Comparison of ENCODE assay signal across 30 cellular contexts in the genomic region with DNA sequence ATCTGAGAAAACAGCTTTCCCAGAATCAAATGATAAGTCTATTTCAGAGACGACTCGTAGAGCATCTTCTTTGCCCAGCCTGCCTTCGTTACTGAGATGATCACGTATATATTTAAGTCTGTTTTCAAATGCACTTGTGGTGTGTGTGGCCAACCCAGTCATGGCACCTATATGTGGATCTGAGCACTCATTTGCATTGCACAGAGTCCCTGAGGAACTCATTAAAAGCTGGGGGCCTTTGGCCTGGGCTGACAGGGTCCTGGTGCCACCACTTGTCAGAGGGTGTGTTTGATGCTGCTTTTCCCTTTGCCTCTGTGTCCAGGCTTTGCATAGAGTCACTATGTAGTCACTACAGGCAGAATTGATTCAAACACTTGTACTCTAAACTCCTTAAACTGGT. TPM values are rescaled to one million over a fixed set of nuclear protein-coding genes. Genes with fewer than 3 reads are reported as not detected.
"Had no signal": no experiment of that assay in that cellular context is flagged by ENCODE, and none has a peak within 500 bp of the region (broad histone marks: within the 10 kb centered on the region; RNA-seq: fewer than 3 reads in every experiment).

No MANE protein-coding gene starts in this region.

- H3K4me1 ChIP-seq: stomach, suprapubic skin, testis, tibial artery, tibial nerve, transverse colon, upper lobe of left lung, upper lobe of right lung, uterus, vagina had no signal

- DNase-seq: stimulated activated CD4-positive, alpha-beta T cell treated with anti-CD3 and anti-CD28 coated beads, Interleukin-2, amount 100 ng/mL, for 48 hours; stimulated activated CD4-positive, alpha-beta T cell treated with anti-CD3 and anti-CD28 coated beads, Interleukin-4, amount 100 ng/mL, for 1 hour; stimulated activated CD4-positive, alpha-beta T cell treated with anti-CD3 and anti-CD28 coated beads, Interleukin-4, amount 100 ng/mL, for 24 hours; stimulated activated CD4-positive, alpha-beta T cell treated with anti-CD3 and anti-CD28 coated beads, Interleukin-4, amount 100 ng/mL, for 4 hours; stimulated activated CD8-positive, alpha-beta memory T cell treated with anti-CD3 and anti-CD28 coated beads, Interleukin-4, amount 100 ng/mL, for 48 hours; stimulated activated naive B cell treated with anti-CD40 and anti-IgM and Interleukin-4, amounts not matched to agents 10 μg/mL and 1 μg/mL and 100 μg/mL, for 72 hours; stimulated activated naive CD4-positive, alpha-beta T cell; stimulated activated naive CD4-positive, alpha-beta T cell treated with Interleukin-2 at 50 U/mL for 16 hours; stimulated activated naive CD8-positive, alpha-beta T cell treated with anti-CD3 and anti-CD28 coated beads, Interleukin-15, amount 100 ng/mL, for 72 hours; stimulated activated naive CD8-positive, alpha-beta T cell treated with anti-CD3 and anti-CD28 coated beads, Interleukin-15, Interleukin-2, amounts not matched to agents 100 U/mL and 50 U/mL, for 24 hours; stomach; substantia nigra; testis; thyroid gland; tibial artery; transverse colon; trophoblast cell; upper lobe of left lung; upper lobe of right lung; uterus had no signal

- H3K4me3 ChIP-seq: stomach, suprapubic skin, testis, thoracic aorta, thyroid gland, tibial artery, tibial nerve, transverse colon, upper lobe of left lung, upper lobe of right lung, uterus, vagina had no signal

- ATAC-seq: stimulated activated effector memory CD8-positive, alpha-beta T cell treated with anti-CD3 and anti-CD28 coated beads, Interleukin-12 subunit alpha, Interleukin-12 subunit beta, amount 100 ng/mL, for 72 hours; stimulated activated memory B cell treated with anti-CD40 and anti-IgM and Interleukin-4, amounts not matched to agents 10 μg/mL and 1 μg/mL and 100 μg/mL, for 72 hours; stimulated activated naive B cell treated with anti-CD40 and anti-IgM and Interleukin-4, amounts not matched to agents 10 μg/mL and 1 μg/mL and 100 μg/mL, for 72 hours; stimulated activated naive CD8-positive, alpha-beta T cell treated with anti-CD3 and anti-CD28 coated beads, Interleukin-15, amount 100 ng/mL, for 72 hours; stimulated activated naive CD8-positive, alpha-beta T cell treated with anti-CD3 and anti-CD28 coated beads, Interleukin-15, Interleukin-2, amounts not matched to agents 100 U/mL and 50 U/mL, for 24 hours; upper lobe of right lung had no signal

- FAIRE-seq: urothelium cell line had no signal

- H3K36me3 ChIP-seq: stomach, suprapubic skin, thoracic aorta, thyroid gland, tibial artery, tibial nerve, transverse colon, upper lobe of left lung, upper lobe of right lung, uterus, vagina had no signal

- H3K27me3 ChIP-seq: testis, thyroid gland, vagina had no signal

- H3K27ac ChIP-seq: stomach, suprapubic skin, testis, thoracic aorta, thyroid gland, tibial artery, tibial nerve, transverse colon, upper lobe of left lung, upper lobe of right lung, uterus, vagina had no signal

- H3K9me3 ChIP-seq: stomach, suprapubic skin, testis, thoracic aorta, thyroid gland, tibial artery, tibial nerve, transverse colon, upper lobe of left lung, upper lobe of right lung, uterus, vagina had no signal

RNA-seq across cellular contexts. Expression of a gene that starts 17.4 kb away (rescaled TPM):
- total RNA-seq: stomach, temporal lobe, transverse colon, upper lobe of right lung, ureter, urinary bladder, vagina had no signal
